10 cellular contexts compared by ENCODE assay signal in the genomic region with DNA sequence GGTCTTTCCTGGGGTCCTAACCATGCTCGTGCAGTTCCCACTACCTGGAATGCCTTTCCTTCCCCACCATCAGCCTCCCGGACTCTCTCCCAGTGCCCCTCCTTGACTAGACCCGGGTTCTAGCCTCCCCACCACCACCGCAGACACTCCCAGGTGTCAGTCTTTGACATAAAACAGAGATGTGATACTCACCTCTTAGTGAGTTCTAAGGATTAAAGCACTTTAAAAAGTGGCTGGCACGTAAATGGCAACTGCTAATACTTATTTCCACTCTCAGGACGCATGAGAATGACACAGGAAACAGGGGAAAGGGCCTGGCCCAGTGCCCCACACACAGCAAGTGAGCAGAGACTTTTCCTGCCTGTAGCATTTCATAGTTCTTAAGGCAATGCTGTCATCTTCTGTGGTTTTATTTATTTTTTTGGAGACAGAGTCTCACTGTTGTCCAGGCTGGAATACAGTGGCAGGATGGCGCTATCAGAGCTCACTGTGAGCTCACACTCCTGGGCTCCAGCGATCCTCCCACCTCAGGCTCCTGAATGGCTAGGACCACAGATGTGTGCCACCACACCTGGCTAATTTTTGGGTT. TPM values are rescaled to one million over a fixed set of nuclear protein-coding genes. Genes with fewer than 3 reads are reported as not detected.
DNase-seq lines count a peak whose midpoint lies in the region; ATAC-seq, FAIRE-seq and TF ChIP-seq lines count a peak whose summit lies in the region.
"Had no signal": no experiment of that assay in that cellular context is flagged by ENCODE, and none has a peak within 500 bp of the region (broad histone marks: within the 10 kb centered on the region; RNA-seq: fewer than 3 reads in every experiment).

No MANE protein-coding gene starts in this region.

- FAIRE-seq in GM12878 (lab: Jason Lieb, UNC), result no peak

- no peak for TF ChIP-seq RAD21 in GM12878 (IDR thresholded peaks at IDR 0.05; ENCODE audit: insufficient read depth, low read depth, low read length)

- no peak for TF ChIP-seq EP300 in GM12878 (IDR thresholded peaks at IDR 0.05; ENCODE audit: borderline replicate concordance in 1 of 2, control insufficient read depth in 1 of 2, low read depth in 2 of 2, low read length in 2 of 2)
- TF ChIP-seq EP300 in tibial nerve (IDR thresholded peaks at IDR 0.05), result no peak

- H3K36me3 ChIP-seq in GM12878 (ENCODE audit: control insufficient read depth in 2 of 2, insufficient read depth in 2 of 2, low read length in 1 of 2) (no peaks in the 10 kb centered on the region; a peak in 1 of 4 replicates), right lobe of liver (no peaks in the 10 kb centered on the region), tibial nerve (peaks cover 0 to 8% (median 0%) of the 10 kb centered on the region in 3 donors)

- H2AFZ ChIP-seq in GM12878 (ENCODE audit: control insufficient read depth, low read depth, low read length), result no peak overlapping the region

- in situ Hi-C loops in GM12878 (cut with MboI), result no loop called here

- H3K27me3 ChIP-seq in GM12878 (replicated peaks in 1 of 2; ENCODE audit: control insufficient read depth in 2 of 2, insufficient read depth in 2 of 2, low read length in 1 of 2), result no peaks in the 10 kb centered on the region
- no peaks in the 10 kb centered on the region for H3K27me3 ChIP-seq in right lobe of liver
- H3K27me3 ChIP-seq in tibial nerve, result no peaks in the 10 kb centered on the region

- CTCF ChIA-PET in GM12878 (lab: Yijun Ruan, JAX), result interaction anchor here (0.6 to 1.2 kb wide), 4 partner anchors 31 to 484 kb away, joined by 3 to 4 read pairs (median 4); no protein-coding TSS in a partner anchor

- peak overlapping the region; percentile 68 for H3K27ac ChIP-seq in GM12878 (ENCODE audit: control insufficient read depth, insufficient read depth)
- H3K27ac ChIP-seq in right lobe of liver, result peak overlapping the region; percentile 47 to 99 (median 97)
- peak overlapping the region; percentile 94 to 99 (median 99) for H3K27ac ChIP-seq in tibial nerve

- no TSS peak for BruUV-seq in GM12878 (replicated peaks; lab: Mats Ljungman, UMichigan)

- H4K20me1 ChIP-seq in GM12878 (ENCODE audit: control insufficient read depth, insufficient read depth), result no peaks in the 10 kb centered on the region; the same call in 1 of the 2 replicates

- TF ChIP-seq POLR2A in GM12878 (IDR thresholded peaks at IDR 0.05; ENCODE audit: low read depth, low read length) (no peak), right lobe of liver (IDR thresholded peaks at IDR 0.05) (no peak), tibial nerve (IDR thresholded peaks at IDR 0.05) (no peak)

- TF ChIP-seq CTCF in GM12878 (IDR thresholded peaks at IDR 0.05 in 2 of 3, conservative IDR thresholded peaks at IDR 0.05 in 1 of 3; ENCODE audit: control insufficient read depth in 2 of 3, extremely low read depth in 1 of 3, insufficient read depth in 1 of 3, low read depth in 3 of 3, low read length in 3 of 3), result no peak
- TF ChIP-seq CTCF in right lobe of liver (IDR thresholded peaks at IDR 0.05), result no peak
- no peak for TF ChIP-seq CTCF in tibial nerve (IDR thresholded peaks at IDR 0.05)

- H3K4me2 ChIP-seq in GM12878 (ENCODE audit: control insufficient read depth, insufficient read depth), result no peak overlapping the region

- H3K79me2 ChIP-seq in GM12878 (ENCODE audit: control insufficient read depth, insufficient read depth, low read length), result peaks cover 45% of the 10 kb centered on the region

- no peak for ATAC-seq in GM12878
- no peak for ATAC-seq in right lobe of liver
- ATAC-seq in HG02840 (IDR thresholded peaks at IDR 0.05; ENCODE audit: low FRiP score, unreplicated experiment), result no peak

- RAD21 ChIA-PET in GM12878 (lab: Charles Lee; ENCODE audit: unreplicated experiment), result interaction anchor here (0.6 to 1.3 kb wide), 2 partner anchors 19 to 32 kb away, joined by 3 to 5 read pairs; no protein-coding TSS in a partner anchor

- H3K4me1 ChIP-seq in GM12878 (ENCODE audit: control insufficient read depth, insufficient read depth, low read length), result peaks cover 56% of the 10 kb centered on the region
- peaks cover 0 to 50% (median 15%) of the 10 kb centered on the region in 4 donors for H3K4me1 ChIP-seq in right lobe of liver
- peaks cover 0 to 84% (median 71%) of the 10 kb centered on the region in 4 donors for H3K4me1 ChIP-seq in tibial nerve

- WGBS in GM12878 (ENCODE audit: insufficient coverage, insufficient replicate concordance, low lambda C conversion rate, missing lambda C conversion rate), result 85% methylated on average over 8 of the region's 8 CpGs
- 59% methylated on average over 6 of the region's 8 CpGs for whole genome bisulfite sequencing in right lobe of liver (ENCODE audit: insufficient coverage, low coverage, low lambda C conversion rate, missing lambda C conversion rate)
- 71 to 75% methylated on average over 8 of the region's 8 CpGs for WGBS in tibial nerve, 2 donors

- intact Hi-C loops in GM12878 (cut with micrococcal nuclease; ENCODE audit: unreplicated experiment), result loop anchor here (5.0 kb wide), 1 partner anchor 113 kb away; the partner anchor contains the start of gene MALAT1
- intact Hi-C loops in right lobe of liver (cut with DNase I), result no loop called here
- intact Hi-C loops in posterior cingulate gyrus (cut with DNase I), result loop anchor here (5.0 kb wide), 1 partner anchor 33 kb away; no protein-coding TSS in a partner anchor

- POLR2A ChIA-PET in GM12878 (lab: Charles Lee), result interaction anchor here (0.9 to 1.6 kb wide), 6 partner anchors 32 to 113 kb away, joined by 3 to 5 read pairs (median 4); no protein-coding TSS in a partner anchor

- H3K9me3 ChIP-seq in GM12878 (replicated peaks; ENCODE audit: control insufficient read depth, insufficient read depth, low read length) (no peaks in the 10 kb centered on the region), right lobe of liver (no peaks in the 10 kb centered on the region), tibial nerve (no peaks in the 10 kb centered on the region)
- H3K9me3 ChIP-seq: HAP-1 had no signal

- SMC1A ChIA-PET in GM12878 (lab: Charles Lee; ENCODE audit: uncharacterized antibody, unreplicated experiment), result interaction anchor here (1.0 to 4.1 kb wide), 8 partner anchors 18 to 204 kb away, joined by 3 to 20 read pairs (median 6); partner anchors contain the start of gene DPF2

- DNase-seq in activated naive CD4-positive, alpha-beta T cell treated with Interleukin-2 at 50 U/mL for 16 hours, result peak; percentile 12
- DNase-seq in activated naive CD4-positive, alpha-beta T cell treated with anti-CD3 and anti-CD28 coated beads, Interleukin-2, amount 50 U/mL, for 16 hours, result no peak
- DNase-seq in GM12878 (ENCODE audit: low read depth, low spot score) (no peak), right lobe of liver (no peak), tibial nerve (ENCODE audit: low spot score in 2 of 2) (no peak), NCI-H510A (lab: John Stamatoyannopoulos, UW) (no peak), posterior cingulate gyrus (no peak)
- DNase-seq: stimulated activated CD4-positive, alpha-beta T cell treated with anti-CD3 and anti-CD28 coated beads, Interleukin-4, amount 100 ng/mL, for 4 hours had no signal

- no peak overlapping the region for H3K4me3 ChIP-seq in GM12878
- no peak overlapping the region for H3K4me3 ChIP-seq in right lobe of liver
- H3K4me3 ChIP-seq in tibial nerve, result no peak overlapping the region
- H3K4me3 ChIP-seq: HAP-1 had no signal

- no peak overlapping the region for H3K9ac ChIP-seq in GM12878 (ENCODE audit: control insufficient read depth, insufficient read depth, low read length)

RNA-seq across cellular contexts. Expression of gene SLC25A45, which starts 1.9 kb away (rescaled TPM):
- total RNA-seq in GM12878 (2013; cell fraction: nucleolus; rRNA removed), result 23.1 and 23.7 TPM in 2 replicates
- total RNA-seq in GM12878 (2014; rRNA removed), result 19.4 and 22.8 TPM in 2 replicates
- 10.8 and 13.1 TPM in 2 replicates for total RNA-seq in GM12878 (2014; rRNA removed; fragmentation: Illumina TruSeq; extraction: Trizol)
- 28.6 and 29.1 TPM in 2 replicates for total RNA-seq in GM12878 (2021)
- 10.7 TPM for polyA plus RNA-seq in GM12878 (2011; ENCODE audit: low read depth)
- 9.2 and 15.4 TPM in 2 replicates for polyA plus RNA-seq in GM12878 (2011; rRNA removed)
- 20.7 and 25.7 TPM in 2 replicates for polyA plus RNA-seq in GM12878 (2011; cell fraction: cytosol; rRNA removed)
- 46.7 and 57.3 TPM in 2 replicates for polyA plus RNA-seq in GM12878 (2011; cell fraction: nucleus; rRNA removed)
- polyA plus RNA-seq in GM12878 (2012), result 17.8 and 25.4 TPM in 2 replicates
- polyA plus RNA-seq in GM12878 (2014; fragmentation: Illumina TruSeq; extraction: Trizol), result 15.5 and 17.8 TPM in 2 replicates
- polyA plus RNA-seq in GM12878 (2014; fragmentation: Nextera tagmentation; extraction: Ambion mirVana), result 1 to 10 TPM; 4.1 to 9.7 TPM
- polyA plus RNA-seq in GM12878 (2014; rRNA removed), result 33.7 and 35.5 TPM in 2 replicates
- 10 to 100 TPM; 31.0 to 35.2 TPM for polyA plus RNA-seq in GM12878 (2016; fragmentation: Nextera tagmentation; extraction: Ambion mirVana)
- polyA minus RNA-seq in GM12878 (2011; rRNA and poly(A)+ RNA removed), result 3.9 and 9.1 TPM in 2 replicates
- polyA minus RNA-seq in GM12878 (2011; cell fraction: cytosol; rRNA and poly(A)+ RNA removed), result 1.9 and 4.7 TPM in 2 replicates
- polyA minus RNA-seq in GM12878 (2011; cell fraction: nucleus; rRNA and poly(A)+ RNA removed), result 6.6 and 8.6 TPM in 2 replicates
- 10 to 100 TPM in 4 of 6 experiments, 1 to 10 TPM in 2; 7.5 to 17.5 (median 12.1) TPM for total RNA-seq in right lobe of liver
- total RNA-seq in tibial nerve, result 10 to 100 TPM in 2 of 4 donors, 1 to 10 TPM in 2; 1.8 to 22.5 (median 8.5) TPM

RNA-seq across cellular contexts. Expression of gene FRMD8, which starts 2.0 kb away (rescaled TPM):
- total RNA-seq in GM12878 (2013; cell fraction: nucleolus; rRNA removed), result 52.5 and 60.5 TPM in 2 replicates
- total RNA-seq in GM12878 (2014; rRNA removed), result 40.9 and 47.5 TPM in 2 replicates
- 12.2 and 14.3 TPM in 2 replicates for total RNA-seq in GM12878 (2014; rRNA removed; fragmentation: Illumina TruSeq; extraction: Trizol)
- 65.1 and 69.4 TPM in 2 replicates for total RNA-seq in GM12878 (2021)
- 8.2 TPM for polyA plus RNA-seq in GM12878 (2011; ENCODE audit: low read depth)
- 8.0 and 18.4 TPM in 2 replicates for polyA plus RNA-seq in GM12878 (2011; rRNA removed)
- polyA plus RNA-seq in GM12878 (2011; cell fraction: cytosol; rRNA removed), result 28.1 and 42.6 TPM in 2 replicates
- 58.9 and 140 TPM in 2 replicates for polyA plus RNA-seq in GM12878 (2011; cell fraction: nucleus; rRNA removed)
- 14.9 and 21.0 TPM in 2 replicates for polyA plus RNA-seq in GM12878 (2012)
- 6.6 and 14.0 TPM in 2 replicates for polyA plus RNA-seq in GM12878 (2014; fragmentation: Illumina TruSeq; extraction: Trizol)
- polyA plus RNA-seq in GM12878 (2014; fragmentation: Nextera tagmentation; extraction: Ambion mirVana), result 1 to 10 TPM; 8.3 TPM
- polyA plus RNA-seq in GM12878 (2014; rRNA removed), result 53.8 and 55.9 TPM in 2 replicates
- polyA plus RNA-seq in GM12878 (2016; fragmentation: Nextera tagmentation; extraction: Ambion mirVana), result 10 to 100 TPM; 37.7 to 42.4 TPM
- polyA minus RNA-seq in GM12878 (2011; rRNA and poly(A)+ RNA removed), result 26.0 and 32.5 TPM in 2 replicates
- 21.4 and 21.8 TPM in 2 replicates for polyA minus RNA-seq in GM12878 (2011; cell fraction: cytosol; rRNA and poly(A)+ RNA removed)
- polyA minus RNA-seq in GM12878 (2011; cell fraction: nucleus; rRNA and poly(A)+ RNA removed), result 33.6 and 61.0 TPM in 2 replicates
- 10 to 100 TPM in 4 of 6 experiments, 1 to 10 TPM in 2; 7.7 to 17.1 (median 14.3) TPM for total RNA-seq in right lobe of liver
- 100 to 1,000 TPM in 3 of 4 donors, 10 to 100 TPM in 1; 96.5 to 226 (median 128) TPM for total RNA-seq in tibial nerve

RNA-seq across cellular contexts. Expression of gene TIGD3, which starts 29.8 kb away (rescaled TPM):
- total RNA-seq in GM12878 (2013; cell fraction: nucleolus; rRNA removed), result 0.79 and 1.3 TPM in 2 replicates
- total RNA-seq in GM12878 (2014; rRNA removed) (1.3 and 1.4 TPM in 2 replicates), GM12878 (2014; rRNA removed; fragmentation: Illumina TruSeq; extraction: Trizol) (0.18 and 0.49 TPM in 2 replicates), GM12878 (2021) (1.2 and 1.3 TPM in 2 replicates), right lobe of liver (under 1 TPM in 3 of 6 experiments, not detected in 3; 0.10 to 0.28 (median 0.20) TPM), tibial nerve (under 1 TPM in 2 of 4 donors, not detected in 2; 0.30 to 0.59 TPM)
- polyA plus RNA-seq in GM12878 (2011; ENCODE audit: low read depth), result 0.33 TPM
- polyA plus RNA-seq in GM12878 (2011; rRNA removed) (0.20 and 0.41 TPM in 2 replicates), GM12878 (2014; fragmentation: Illumina TruSeq; extraction: Trizol) (0.25 and 0.52 TPM in 2 replicates), GM12878 (2014; fragmentation: Nextera tagmentation; extraction: Ambion mirVana) (under 1 TPM; 0.13 TPM), GM12878 (2014; rRNA removed) (0.66 and 1.00 TPM in 2 replicates), GM12878 (2016; fragmentation: Nextera tagmentation; extraction: Ambion mirVana) (under 1 TPM; 0.64 to 0.95 TPM)
- 0.37 and 0.59 TPM in 2 replicates for polyA plus RNA-seq in GM12878 (2011; cell fraction: cytosol; rRNA removed)
- polyA plus RNA-seq in GM12878 (2011; cell fraction: nucleus; rRNA removed), result 0.96 and 1.4 TPM in 2 replicates
- polyA plus RNA-seq in GM12878 (2012), result 0.50 and 0.94 TPM in 2 replicates
- 0.44 and 0.82 TPM in 2 replicates for polyA minus RNA-seq in GM12878 (2011; rRNA and poly(A)+ RNA removed)
- polyA minus RNA-seq in GM12878 (2011; cell fraction: cytosol; rRNA and poly(A)+ RNA removed), result not detected in 2 replicates
- 0.24 and 0.67 TPM in 2 replicates for polyA minus RNA-seq in GM12878 (2011; cell fraction: nucleus; rRNA and poly(A)+ RNA removed)

RNA-seq across cellular contexts. Expression of gene NEAT1, which starts 38.2 kb away (rescaled TPM):
- 259 and 262 TPM in 2 replicates for total RNA-seq in GM12878 (2013; cell fraction: nucleolus; rRNA removed)
- 13.6 and 14.0 TPM in 2 replicates for total RNA-seq in GM12878 (2014; rRNA removed)
- total RNA-seq in GM12878 (2014; rRNA removed; fragmentation: Illumina TruSeq; extraction: Trizol), result 40.5 and 44.2 TPM in 2 replicates
- 174 and 225 TPM in 2 replicates for total RNA-seq in GM12878 (2021)
- 275 TPM for polyA plus RNA-seq in GM12878 (2011; ENCODE audit: low read depth)
- 151 and 247 TPM in 2 replicates for polyA plus RNA-seq in GM12878 (2011; rRNA removed)
- polyA plus RNA-seq in GM12878 (2011; cell fraction: cytosol; rRNA removed), result 64.2 and 104 TPM in 2 replicates
- polyA plus RNA-seq in GM12878 (2011; cell fraction: nucleus; rRNA removed), result 342 and 617 TPM in 2 replicates
- 284 and 343 TPM in 2 replicates for polyA plus RNA-seq in GM12878 (2012)
- polyA plus RNA-seq in GM12878 (2014; fragmentation: Illumina TruSeq; extraction: Trizol), result 167 and 254 TPM in 2 replicates
- 10 to 100 TPM; 24.3 to 98.2 TPM for polyA plus RNA-seq in GM12878 (2014; fragmentation: Nextera tagmentation; extraction: Ambion mirVana)
- polyA plus RNA-seq in GM12878 (2014; rRNA removed), result 314 and 328 TPM in 2 replicates
- polyA plus RNA-seq in GM12878 (2016; fragmentation: Nextera tagmentation; extraction: Ambion mirVana), result 10 to 100 TPM; 27.7 to 28.3 TPM
- 72.0 and 79.5 TPM in 2 replicates for polyA minus RNA-seq in GM12878 (2011; rRNA and poly(A)+ RNA removed)
- 13.8 and 14.9 TPM in 2 replicates for polyA minus RNA-seq in GM12878 (2011; cell fraction: cytosol; rRNA and poly(A)+ RNA removed)
- polyA minus RNA-seq in GM12878 (2011; cell fraction: nucleus; rRNA and poly(A)+ RNA removed), result 125 and 169 TPM in 2 replicates
- total RNA-seq in right lobe of liver, result 1,000 to 10,000 TPM in 2 of 6 experiments, 100 to 1,000 TPM in 4; 202 to 1,225 (median 767) TPM
- total RNA-seq in tibial nerve, result 100 to 1,000 TPM; 427 to 571 (median 461) TPM

RNA-seq across cellular contexts. Expression of gene DPF2, which starts 50.7 kb away (rescaled TPM):
- 54.0 and 61.9 TPM in 2 replicates for total RNA-seq in GM12878 (2013; cell fraction: nucleolus; rRNA removed)
- 34.0 and 36.2 TPM in 2 replicates for total RNA-seq in GM12878 (2014; rRNA removed)
- total RNA-seq in GM12878 (2014; rRNA removed; fragmentation: Illumina TruSeq; extraction: Trizol), result 27.5 and 27.9 TPM in 2 replicates
- total RNA-seq in GM12878 (2021), result 49.2 and 57.3 TPM in 2 replicates
- polyA plus RNA-seq in GM12878 (2011; ENCODE audit: low read depth), result 20.0 TPM
- polyA plus RNA-seq in GM12878 (2011; rRNA removed), result 24.3 and 29.4 TPM in 2 replicates
- polyA plus RNA-seq in GM12878 (2011; cell fraction: cytosol; rRNA removed), result 40.3 and 53.9 TPM in 2 replicates
- polyA plus RNA-seq in GM12878 (2011; cell fraction: nucleus; rRNA removed), result 79.8 and 81.5 TPM in 2 replicates
- polyA plus RNA-seq in GM12878 (2012), result 37.2 and 38.7 TPM in 2 replicates
- 44.0 and 54.1 TPM in 2 replicates for polyA plus RNA-seq in GM12878 (2014; fragmentation: Illumina TruSeq; extraction: Trizol)
- 10 to 100 TPM; 14.7 to 15.0 TPM for polyA plus RNA-seq in GM12878 (2014; fragmentation: Nextera tagmentation; extraction: Ambion mirVana)
- 32.0 and 33.1 TPM in 2 replicates for polyA plus RNA-seq in GM12878 (2014; rRNA removed)
- polyA plus RNA-seq in GM12878 (2016; fragmentation: Nextera tagmentation; extraction: Ambion mirVana), result 10 to 100 TPM; 56.8 to 60.0 TPM
- polyA minus RNA-seq in GM12878 (2011; rRNA and poly(A)+ RNA removed), result 28.1 and 45.1 TPM in 2 replicates
- 15.8 and 23.3 TPM in 2 replicates for polyA minus RNA-seq in GM12878 (2011; cell fraction: cytosol; rRNA and poly(A)+ RNA removed)
- 19.9 and 34.4 TPM in 2 replicates for polyA minus RNA-seq in GM12878 (2011; cell fraction: nucleus; rRNA and poly(A)+ RNA removed)
- 10 to 100 TPM; 11.1 to 21.7 (median 19.4) TPM for total RNA-seq in right lobe of liver
- 10 to 100 TPM; 44.7 to 47.6 (median 46.2) TPM for total RNA-seq in tibial nerve

Comparison
In these comparisons a context has a peak if more than half of its experiments do, and no peak if none do; other contexts are left out.
1. intact Hi-C loops: an anchor here in GM12878 (5.0 kb wide) and posterior cingulate gyrus (5.0 kb wide); none called in right lobe of liver.